ENCODE assay signal across 14 cellular contexts in the genomic region with DNA sequence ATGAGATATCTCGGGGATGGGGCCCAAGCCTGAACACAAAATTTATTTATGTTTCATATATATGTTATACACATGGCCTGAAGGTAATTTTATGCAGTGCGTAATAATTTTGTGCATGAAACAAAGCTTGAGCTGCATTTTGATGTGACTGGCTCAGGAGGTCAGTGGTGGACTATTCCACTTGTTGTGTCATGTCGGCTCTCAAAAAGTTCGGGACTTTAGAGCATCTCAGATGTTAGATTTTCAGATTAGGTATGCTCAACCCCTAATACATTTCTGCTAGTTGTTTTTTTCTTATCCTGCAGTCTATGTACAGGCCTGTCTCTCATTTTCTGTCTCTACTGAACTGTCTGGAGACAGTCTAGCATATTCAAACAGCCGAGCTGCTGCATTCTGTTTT.
"Had no signal": no experiment of that assay in that cellular context is flagged by ENCODE, and none has a peak within 500 bp of the region (broad histone marks: within the 10 kb centered on the region; RNA-seq: fewer than 3 reads in every experiment).

No MANE protein-coding gene starts in this region.

- ATAC-seq: activated naive CD4-positive, alpha-beta T cell treated with anti-CD3 and anti-CD28 coated beads, Interleukin-2, amount 50 U/mL, for 72 hours; body of pancreas had no signal

- DNase-seq: activated CD4-positive, alpha-beta memory T cell treated with anti-CD3 and anti-CD28 coated beads, Interleukin-2, amount 10 ng/mL, durations not matched to agents 7 days and 5 days; activated gamma-delta T cell treated with Interleukin-2 at 50 U/mL for 16 hours; body of pancreas; occipital lobe; stimulated activated CD4-positive, alpha-beta T cell treated with anti-CD3 and anti-CD28 coated beads, Interleukin-12 subunit alpha, Interleukin-12 subunit beta, amount 100 ng/mL, for 4 hours; stimulated activated CD4-positive, alpha-beta T cell treated with anti-CD3 and anti-CD28 coated beads, Interleukin-1b, Interleukin-23, amount 100 ng/mL, for 48 hours; stimulated activated CD8-positive, alpha-beta memory T cell treated with anti-CD3 and anti-CD28 coated beads, Interleukin-4, amount 100 ng/mL, for 48 hours; stimulated activated naive CD4-positive, alpha-beta T cell treated with Interleukin-2 at 50 U/mL for 16 hours; T-helper 2 cell; trophoblast cell had no signal

- H3K4me3 ChIP-seq: body of pancreas had no signal

- H3K9me3 Mint-ChIP-seq: activated CD4-positive, alpha-beta memory T cell treated with anti-CD3 and anti-CD28 coated beads, Interleukin-2, amount 10 ng/mL, durations not matched to agents 7 days and 5 days; activated naive CD4-positive, alpha-beta T cell treated with anti-CD3 and anti-CD28 coated beads, Interleukin-2, amount 50 U/mL, for 72 hours; activated T-helper 1 cell treated with anti-CD3 and anti-CD28 coated beads, Interleukin-12 subunit alpha, Interleukin-12 subunit beta, Interleukin-2, Interleukin-4 antibody, amounts not matched to agents 30 ng/mL and 10 ng/mL and 1 ng/mL, durations not matched to agents 14 hours and 24 hours and 36 hours had no signal

- H3K4me1 ChIP-seq: body of pancreas had no signal

- H3K27me3 ChIP-seq: body of pancreas had no signal

- H3K9me3 ChIP-seq: body of pancreas had no signal

- H3K4me3 Mint-ChIP-seq: activated CD4-positive, alpha-beta memory T cell treated with anti-CD3 and anti-CD28 coated beads, Interleukin-2, amount 10 ng/mL, durations not matched to agents 7 days and 5 days; activated T-helper 1 cell treated with anti-CD3 and anti-CD28 coated beads, Interleukin-12 subunit alpha, Interleukin-12 subunit beta, Interleukin-2, Interleukin-4 antibody, amounts not matched to agents 30 ng/mL and 10 ng/mL and 1 ng/mL, durations not matched to agents 14 hours and 24 hours and 36 hours had no signal

- H3K27ac ChIP-seq: body of pancreas, VCaP had no signal

- H3K27ac Mint-ChIP-seq: activated CD4-positive, alpha-beta memory T cell treated with anti-CD3 and anti-CD28 coated beads, Interleukin-2, amount 10 ng/mL, durations not matched to agents 7 days and 5 days; progenitor cell of endocrine pancreas had no signal

- H3K27me3 Mint-ChIP-seq: activated CD4-positive, alpha-beta memory T cell treated with anti-CD3 and anti-CD28 coated beads, Interleukin-2, amount 10 ng/mL, durations not matched to agents 7 days and 5 days; progenitor cell of endocrine pancreas had no signal
